In the genomic region with DNA sequence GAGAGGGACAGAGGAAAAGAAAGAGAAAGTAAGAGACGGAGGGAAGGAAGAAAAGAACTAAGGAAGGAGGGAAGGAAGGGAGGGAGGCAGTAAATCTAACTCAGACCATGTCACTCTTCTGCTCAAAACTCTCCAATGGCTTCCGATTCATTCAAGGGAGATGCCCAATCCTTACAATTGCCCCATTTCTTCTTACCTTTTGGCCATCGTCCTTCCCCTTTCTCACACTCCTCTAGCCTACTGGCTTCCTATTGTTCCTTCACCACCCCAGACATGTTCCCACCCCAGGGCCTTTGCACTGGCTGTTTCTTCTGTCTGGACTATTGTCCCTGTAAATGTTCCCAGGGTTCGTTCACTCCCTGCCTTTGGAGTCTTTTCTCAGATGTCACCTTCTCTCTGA, we compare ENCODE assay signal across 9 cellular contexts.
"Had no signal": no experiment of that assay in that cellular context is flagged by ENCODE, and none has a peak within 500 bp of the region (broad histone marks: within the 10 kb centered on the region; RNA-seq: fewer than 3 reads in every experiment).

No MANE protein-coding gene starts in this region.

- H3K27ac ChIP-seq: GM23248, HL-60, KMS-11 had no signal

- H3K4me3 Mint-ChIP-seq: IgD-negative memory B cell had no signal

- H3K27ac Mint-ChIP-seq: IgD-negative memory B cell had no signal

- H3K36me3 ChIP-seq: HAP-1 had no signal

- H3K4me1 ChIP-seq: HAP-1 had no signal

- H3K27me3 Mint-ChIP-seq: IgD-negative memory B cell had no signal

- DNase-seq: GM23248, GOT3, H7, KBM-7 had no signal

- H3K36me3 Mint-ChIP-seq: IgD-negative memory B cell had no signal

- H3K4me3 ChIP-seq: GM23248, HAP-1 had no signal

- H3K9me3 ChIP-seq: HAP-1 had no signal

- H3K4me1 Mint-ChIP-seq: IgD-negative memory B cell had no signal

- ATAC-seq: HCT116 had no signal
